Comparison of ENCODE assay signal across 8 cellular contexts in the genomic region with DNA sequence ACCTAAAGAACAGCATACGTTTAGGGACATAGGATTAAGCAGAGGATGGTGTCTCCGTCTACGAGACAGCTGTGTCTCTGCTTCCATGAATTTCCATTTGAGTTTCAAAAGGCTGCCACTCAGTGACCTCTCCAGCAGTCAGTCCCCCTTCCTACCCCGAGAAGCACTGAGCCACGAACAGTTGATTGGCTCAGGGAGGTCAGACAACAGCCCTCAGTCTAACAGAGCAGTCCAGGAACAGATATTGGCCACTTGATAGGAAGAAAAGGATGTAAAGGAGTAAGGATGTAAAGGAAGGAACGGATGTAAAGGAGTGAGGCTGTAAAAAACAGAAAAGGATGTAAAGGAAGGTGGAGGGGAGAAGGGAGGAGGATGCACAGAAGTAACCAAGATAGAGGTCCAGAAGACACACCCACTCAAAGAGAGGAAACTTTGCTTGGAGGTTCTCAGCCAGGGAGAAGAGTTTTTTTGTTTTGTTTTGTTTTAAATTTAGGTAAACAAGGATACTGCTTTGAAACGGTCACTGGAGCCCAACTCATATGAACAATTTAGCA. TPM values are rescaled to one million over a fixed set of nuclear protein-coding genes. Genes with fewer than 3 reads are reported as not detected.
A peak's percentile ranks its signal among the peaks of the same experiment; 100 is the strongest.
DNase-seq lines count a peak whose midpoint lies in the region; ATAC-seq, FAIRE-seq and TF ChIP-seq lines count a peak whose summit lies in the region.

No MANE protein-coding gene starts in this region.

- FAIRE-seq in endothelial cell of umbilical vein (lab: Jason Lieb, UNC): no peak

- no peaks in the 10 kb centered on the region for H3K9me1 ChIP-seq in endothelial cell of umbilical vein (replicated peaks; ENCODE audit: control insufficient read depth, extremely low read depth, insufficient read depth, low read length)

- CTCF ChIA-PET in endothelial cell of umbilical vein (lab: Charles Lee): interaction anchor here (1.0 to 2.1 kb wide), 4 partner anchors 192 to 777 kb away, joined by 3 to 7 read pairs (median 5); no protein-coding TSS in a partner anchor

- H4K91ac ChIP-seq in trophoblast cell (ENCODE audit: low read depth, low read length): no peak overlapping the region

- no peak overlapping the region for H2AK5ac ChIP-seq in trophoblast cell (ENCODE audit: low read length)

- TF ChIP-seq POLR2A in endothelial cell of umbilical vein (IDR thresholded peaks at IDR 0.05; ENCODE audit: low read depth, low read length): no peak

- H3K27me3 ChIP-seq in endothelial cell of umbilical vein (ENCODE audit: control insufficient read depth in 2 of 2, insufficient read depth in 2 of 2, low read length in 2 of 2) (no peaks in the 10 kb centered on the region), trophoblast cell (ENCODE audit: insufficient read depth, low read length) (peaks cover 13% of the 10 kb centered on the region)

- no peak overlapping the region for H4K8ac ChIP-seq in trophoblast cell (ENCODE audit: low read depth, low read length)

- peaks cover 9% of the 10 kb centered on the region for H3K79me1 ChIP-seq in trophoblast cell (ENCODE audit: low read length)

- ATAC-seq in GM21576 (IDR thresholded peaks at IDR 0.05; ENCODE audit: unreplicated experiment): no peak
- ATAC-seq in GM18909 (IDR thresholded peaks at IDR 0.05; ENCODE audit: poor library complexity, unreplicated experiment): no peak
- no peak for ATAC-seq in HG03108 (IDR thresholded peaks at IDR 0.05; ENCODE audit: unreplicated experiment)

- no peak overlapping the region for H3K23ac ChIP-seq in trophoblast cell (ENCODE audit: low read length)

- H3K27ac ChIP-seq in endothelial cell of umbilical vein (ENCODE audit: insufficient read depth, low read depth, low read length): no peak overlapping the region
- no peak overlapping the region for H3K27ac ChIP-seq in trophoblast cell (ENCODE audit: low read depth, low read length)

- H3K4ac ChIP-seq in trophoblast cell (ENCODE audit: low read depth, low read length): no peak overlapping the region

- WGBS in trophoblast cell (ENCODE audit: extremely low coverage, insufficient coverage, insufficient read length): 100% methylated on average over 1 of the region's 7 CpGs

- DNase-seq in GM12864 (ENCODE audit: low read depth): no peak
- peak; percentile 23 for DNase-seq in OCI-M1 (lab: John Stamatoyannopoulos, UW)
- no peak for DNase-seq in endothelial cell of umbilical vein (ENCODE audit: low read depth, low spot score)
- no peak for DNase-seq in trophoblast cell
- DNase-seq in HPDE6-E6E7 (ENCODE audit: extremely low spot score): no peak

- no peaks in the 10 kb centered on the region for H3K79me2 ChIP-seq in endothelial cell of umbilical vein (ENCODE audit: control insufficient read depth, insufficient read depth, low read length)
- peaks cover 5% of the 10 kb centered on the region for H3K79me2 ChIP-seq in trophoblast cell (ENCODE audit: control insufficient read depth, insufficient read depth, low read length, poor library complexity)

- no peak overlapping the region for H4K12ac ChIP-seq in trophoblast cell (ENCODE audit: low read depth, low read length)

- dilution Hi-C loops in endothelial cell of umbilical vein (cut with MboI; ENCODE audit: extremely low pct_ligation_motif_present, low sequenced_read_pairs): no loop called here

- TSS peak; percentile 40 for BruUV-seq in endothelial cell of umbilical vein (replicated peaks; lab: Mats Ljungman, UMichigan)

- H3K14ac ChIP-seq in trophoblast cell (ENCODE audit: low read length): no peak overlapping the region

- POLR2A ChIA-PET in endothelial cell of umbilical vein (lab: Charles Lee): no interaction called here

- H2AFZ ChIP-seq in endothelial cell of umbilical vein (ENCODE audit: low read depth, low read length) (no peak overlapping the region), trophoblast cell (ENCODE audit: insufficient read depth, low read length, poor library complexity) (no peak overlapping the region)

- no peak overlapping the region for H3K18ac ChIP-seq in trophoblast cell (ENCODE audit: low read length)

- no peak for TF ChIP-seq CTCF in GM12864 (IDR thresholded peaks at IDR 0.05; ENCODE audit: low read depth, low read length, missing control alignments)
- TF ChIP-seq CTCF in endothelial cell of umbilical vein (IDR thresholded peaks at IDR 0.05; ENCODE audit: extremely low read depth in 1 of 2, insufficient read depth in 1 of 2, low read depth in 1 of 2, low read length in 2 of 2): no peak

- H3K4me1 ChIP-seq in endothelial cell of umbilical vein (ENCODE audit: control insufficient read depth, extremely low read depth, insufficient read depth, low read length): peaks cover 14% of the 10 kb centered on the region
- H3K4me1 ChIP-seq in trophoblast cell (ENCODE audit: control insufficient read depth in 1 of 2, insufficient read depth in 2 of 2, low read length in 2 of 2): peaks cover 7 to 8% of the 10 kb centered on the region in 2 experiments

- no peaks in the 10 kb centered on the region for H3K9me3 ChIP-seq in endothelial cell of umbilical vein (replicated peaks; ENCODE audit: control insufficient read depth, insufficient read depth, low read length)
- H3K9me3 ChIP-seq in trophoblast cell (ENCODE audit: insufficient read depth, low read depth, low read length): no peaks in the 10 kb centered on the region

- peak overlapping the region; percentile 85 for H3K4me2 ChIP-seq in endothelial cell of umbilical vein (ENCODE audit: insufficient read depth, low read length)
- peak overlapping the region; percentile 28 for H3K4me2 ChIP-seq in trophoblast cell (ENCODE audit: low read length)

- H2BK12ac ChIP-seq in trophoblast cell (ENCODE audit: low read length): no peak overlapping the region

- H2BK120ac ChIP-seq in trophoblast cell (ENCODE audit: insufficient read depth, low read length, poor library complexity): no peak overlapping the region

- H2BK5ac ChIP-seq in trophoblast cell (ENCODE audit: low read depth, low read length, poor library complexity): no peak overlapping the region

- no peaks in the 10 kb centered on the region for H4K20me1 ChIP-seq in endothelial cell of umbilical vein (replicated peaks; ENCODE audit: control insufficient read depth, extremely low read depth, insufficient read depth, low read length)

- peak overlapping the region; percentile 70; the same call in 1 of the 2 replicates for H3K4me3 ChIP-seq in GM12864 (ENCODE audit: low read depth, low read length)
- H3K4me3 ChIP-seq in endothelial cell of umbilical vein (replicated peaks in 1 of 3; ENCODE audit: insufficient read depth in 1 of 3, low read depth in 1 of 3, low read length in 3 of 3): peak overlapping the region in 1 of 3 experiments; percentile 78
- H3K4me3 ChIP-seq in trophoblast cell (ENCODE audit: low read depth, low read length): no peak overlapping the region

- H3K9ac ChIP-seq in endothelial cell of umbilical vein (replicated peaks; ENCODE audit: extremely low read depth, insufficient read depth, low read length) (peak overlapping the region; percentile 93), trophoblast cell (ENCODE audit: low read length) (peak overlapping the region; percentile 4)

- H3K36me3 ChIP-seq in endothelial cell of umbilical vein (ENCODE audit: control insufficient read depth in 2 of 2, extremely low read depth in 1 of 2, insufficient read depth in 2 of 2, low read length in 2 of 2) (no peaks in the 10 kb centered on the region), trophoblast cell (ENCODE audit: control insufficient read depth in 1 of 2, insufficient read depth in 2 of 2, low read length in 2 of 2) (no peaks in the 10 kb centered on the region)

- intact Hi-C loops in endothelial cell of umbilical vein (cut with micrococcal nuclease): loop anchor here (5.0 kb wide), 1 partner anchor 656 kb away; no protein-coding TSS in a partner anchor

TF ChIP-seq in endothelial cell of umbilical vein, 7 proteins besides CTCF, POLR2A, EP300 and RAD21:
- TF ChIP-seq POLR2AphosphoS5 (IDR thresholded peaks at IDR 0.05; ENCODE audit: insufficient read depth, low read depth, low read length): no peak
- no peak for TF ChIP-seq GATA2 (IDR thresholded peaks at IDR 0.05; ENCODE audit: insufficient read depth, insufficient read length, low read depth, low read length)
- no peak for TF ChIP-seq MYC (IDR thresholded peaks at IDR 0.05; ENCODE audit: low read depth, low read length)
- no peak for TF ChIP-seq EZH2 (IDR thresholded peaks at IDR 0.05; ENCODE audit: borderline replicate concordance, low read depth, low read length, severe bottlenecking)
- TF ChIP-seq JUN (IDR thresholded peaks at IDR 0.05; ENCODE audit: borderline replicate concordance, insufficient read depth, insufficient read length, low read depth): no peak
- TF ChIP-seq, protein P1, sequence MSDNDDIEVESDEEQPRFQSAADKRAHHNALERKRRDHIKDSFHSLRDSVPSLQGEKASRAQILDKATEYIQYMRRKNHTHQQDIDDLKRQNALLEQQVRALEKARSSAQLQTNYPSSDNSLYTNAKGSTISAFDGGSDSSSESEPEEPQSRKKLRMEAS (IDR thresholded peaks at IDR 0.05; ENCODE audit: insufficient read depth, insufficient read length): no peak
- TF ChIP-seq FOS (IDR thresholded peaks at IDR 0.05; ENCODE audit: borderline replicate concordance, insufficient read depth, low read length): no peak

RNA-seq across cellular contexts. Expression of a gene that starts 3.2 kb away (rescaled TPM):
- total RNA-seq in endothelial cell of umbilical vein: 0.22 and 0.23 TPM in 2 replicates
- polyA plus RNA-seq in endothelial cell of umbilical vein: 0.11 TPM in 2 replicates
- 0.08 and 0.11 TPM in 2 replicates for polyA plus RNA-seq in endothelial cell of umbilical vein (2011; cell fraction: cytosol; rRNA removed)
- polyA plus RNA-seq in endothelial cell of umbilical vein (2011; cell fraction: nucleus; rRNA removed): 0.88 and 0.91 TPM in 2 replicates
- 0.04 TPM in 1 of 2 replicates, not detected in the other for polyA plus RNA-seq in endothelial cell of umbilical vein (2012)
- polyA minus RNA-seq in endothelial cell of umbilical vein: 0.23 and 1.00 TPM in 2 replicates
- 10.1 TPM for polyA minus RNA-seq in endothelial cell of umbilical vein (2011; cell fraction: cytosol; rRNA and poly(A)+ RNA removed)
- 3.5 and 5.6 TPM in 2 replicates for polyA minus RNA-seq in endothelial cell of umbilical vein (2011; cell fraction: nucleus; rRNA and poly(A)+ RNA removed)
- polyA plus RNA-seq in trophoblast cell (2013): 1.4 and 1.5 TPM in 2 replicates
